In genomic region chr7:26153246-26153822, GRCh38 we compare ENCODE assay signal across 8 cellular contexts. TPM values are rescaled to one million over a fixed set of nuclear protein-coding genes. Genes with fewer than 3 reads are reported as not detected.
DNase-seq lines count a peak whose midpoint lies in the region; ATAC-seq and TF ChIP-seq lines count a peak whose summit lies in the region.

No MANE protein-coding gene starts in this region.

- in situ Hi-C loops in G401 (cut with HindIII; ENCODE audit: low sequenced_read_pairs), result no loop called here

- H3K4me1 ChIP-seq in OCI-LY1 (ENCODE audit: insufficient read depth, low read length, severe bottlenecking) (peaks cover 65% of the 10 kb centered on the region), neutrophil (ENCODE audit: control insufficient read depth in 1 of 2, insufficient read depth in 1 of 2, low read depth in 1 of 2, low read length in 1 of 2) (peaks cover 16 to 21% of the 10 kb centered on the region in 2 experiments)

- no peaks in the 10 kb centered on the region for H4K20me1 ChIP-seq in OCI-LY1 (ENCODE audit: insufficient read depth, low read length)

- H2AFZ ChIP-seq in OCI-LY1 (ENCODE audit: low read length), result no peak overlapping the region

- H3K4me2 ChIP-seq in OCI-LY1 (ENCODE audit: low read length), result peak overlapping the region; percentile 94

- POLR2A ChIA-PET in GM10248 (lab: Yijun Ruan, JAX), result no interaction called here

- peak overlapping the region; percentile 94 for H3K27ac ChIP-seq in OCI-LY1 (ENCODE audit: low read depth, low read length, poor library complexity, severe bottlenecking)
- no peak overlapping the region for H3K27ac ChIP-seq in neutrophil

- no peaks in the 10 kb centered on the region for H3K9me2 ChIP-seq in OCI-LY1 (ENCODE audit: low read depth, low read length)

- H3K79me2 ChIP-seq in OCI-LY1 (ENCODE audit: insufficient read depth, low read length), result peaks cover 46% of the 10 kb centered on the region

- no peaks in the 10 kb centered on the region for H3K9me3 ChIP-seq in OCI-LY1 (ENCODE audit: low read length)
- H3K9me3 ChIP-seq in neutrophil, result no peaks in the 10 kb centered on the region

- TF ChIP-seq CTCF in OCI-LY1 (IDR thresholded peaks at IDR 0.05; ENCODE audit: low read length) (no peak), neutrophil (IDR thresholded peaks at IDR 0.05) (no peak), GM10248 (IDR thresholded peaks at IDR 0.05; ENCODE audit: control extremely low read depth, extremely low read depth, low read depth, missing control alignments) (no peak)

- ATAC-seq in HG03196 (IDR thresholded peaks at IDR 0.05; ENCODE audit: unreplicated experiment), result no peak

- no peaks in the 10 kb centered on the region for H3K36me3 ChIP-seq in OCI-LY1 (ENCODE audit: insufficient read depth, low read length)
- H3K36me3 ChIP-seq in neutrophil, result no peaks in the 10 kb centered on the region

- H3K4me3 ChIP-seq in OCI-LY1 (ENCODE audit: low read depth, low read length, poor library complexity, severe bottlenecking) (peak overlapping the region; percentile 69), neutrophil (ENCODE audit: low read depth in 1 of 2, low read length in 1 of 2) (peak overlapping the region; percentile 60 to 70)

- peak; percentile 12 for DNase-seq in G401 (ENCODE audit: low spot score)
- peak; percentile 26 for DNase-seq in dermis blood vessel endothelial cell
- DNase-seq in NCI-H748 treated with DMSO at 0.1 percent for 48 hours (lab: John Stamatoyannopoulos, UW), result no peak
- no peak for DNase-seq in mucosa of gallbladder (ENCODE audit: low spot score)
- no peak for DNase-seq in GM10248 (ENCODE audit: extremely low spot score)

- H3K27me3 ChIP-seq in OCI-LY1 (ENCODE audit: insufficient read depth, low read length), result no peaks in the 10 kb centered on the region
- H3K27me3 ChIP-seq in neutrophil, result peaks cover 66% of the 10 kb centered on the region

- no peaks in the 10 kb centered on the region for H3F3A ChIP-seq in OCI-LY1 (ENCODE audit: insufficient read depth, low read length)

- CTCF ChIA-PET in GM10248 (lab: Yijun Ruan, JAX), result interaction anchor here (1.2 to 1.7 kb wide), 2 partner anchors 41 to 257 kb away, joined by 3 to 4 read pairs; no protein-coding TSS in a partner anchor

- H3K9ac ChIP-seq in OCI-LY1 (ENCODE audit: low read length), result peak overlapping the region; percentile 70

RNA-seq across cellular contexts. Expression of gene NFE2L3, which starts 1.3 kb away (rescaled TPM):
- total RNA-seq in G401 (2014; rRNA removed; shearing (Covaris generic)), result 211 and 236 TPM in 2 replicates
- total RNA-seq in dermis blood vessel endothelial cell (33.4 and 38.6 TPM in 2 replicates), mucosa of gallbladder (8.7 TPM)

RNA-seq across cellular contexts. Expression of gene HNRNPA2B1, which starts 47.2 kb away (rescaled TPM):
- 256 and 358 TPM in 2 replicates for total RNA-seq in G401 (2014; rRNA removed; shearing (Covaris generic))
- total RNA-seq in dermis blood vessel endothelial cell (105 and 187 TPM in 2 replicates), mucosa of gallbladder (344 TPM)

RNA-seq across cellular contexts. Expression of gene CBX3, which starts 48.2 kb away (rescaled TPM):
- 344 and 437 TPM in 2 replicates for total RNA-seq in G401 (2014; rRNA removed; shearing (Covaris generic))
- total RNA-seq in dermis blood vessel endothelial cell (154 and 176 TPM in 2 replicates), mucosa of gallbladder (71.9 TPM)

Comparison
In these comparisons a context has a peak if more than half of its experiments do, and no peak if none do; other contexts are left out.
1. DNase-seq: peak in G401 (single experiment) and dermis blood vessel endothelial cell (single experiment); none in NCI-H748 treated with DMSO at 0.1 percent for 48 hours (single experiment), mucosa of gallbladder (single experiment) and GM10248 (single experiment).